9 cellular contexts compared by ENCODE assay signal in the genomic region with DNA sequence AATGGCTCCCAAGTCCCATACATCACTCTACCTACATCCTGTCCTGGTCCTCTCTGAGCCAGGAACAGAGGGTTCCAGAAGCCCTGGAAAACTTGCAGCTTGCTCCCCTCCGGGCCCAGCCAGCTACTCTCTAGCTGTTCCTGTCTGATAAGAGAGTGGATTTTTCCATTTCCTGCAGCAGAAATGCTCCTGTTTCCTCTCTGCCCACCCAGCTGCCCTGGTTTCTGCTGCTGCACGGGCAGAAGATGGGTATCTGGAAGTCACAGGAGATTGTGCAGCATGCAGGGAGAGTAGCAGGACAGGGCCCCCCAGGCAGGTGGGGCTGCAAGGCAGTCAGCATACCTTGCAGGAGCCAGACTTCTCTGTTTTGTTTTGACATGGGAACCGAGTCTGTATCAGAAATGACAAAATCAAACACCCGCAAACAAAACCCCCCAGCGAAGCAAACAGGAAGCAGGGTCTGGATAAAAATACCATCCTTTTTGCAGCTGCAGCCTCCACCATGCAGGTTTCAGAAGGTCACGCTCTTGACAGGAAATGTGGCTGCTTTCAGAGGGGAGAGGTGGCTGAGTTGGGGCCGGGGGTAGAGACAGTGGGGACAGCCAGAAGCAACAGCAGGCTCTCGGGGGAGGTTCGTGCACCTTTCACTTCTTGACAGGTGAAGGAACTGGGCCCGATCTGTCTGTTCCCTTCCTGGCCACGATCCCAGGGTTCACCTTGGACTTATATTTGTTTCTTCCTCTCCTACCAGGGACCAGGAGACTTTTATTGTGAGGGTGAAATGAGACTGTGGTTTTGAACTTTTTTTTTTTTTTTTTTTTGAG. TPM values are rescaled to one million over a fixed set of nuclear protein-coding genes. Genes with fewer than 3 reads are reported as not detected.
DNase-seq lines count a peak whose midpoint lies in the region; ATAC-seq and TF ChIP-seq lines count a peak whose summit lies in the region.
"Had no signal": no experiment of that assay in that cellular context is flagged by ENCODE, and none has a peak within 500 bp of the region (broad histone marks: within the 10 kb centered on the region; RNA-seq: fewer than 3 reads in every experiment).

No MANE protein-coding gene starts in this region.

- peak overlapping the region; percentile 56 to 62 for H3K4me3 Mint-ChIP-seq in CD14-positive monocyte
- H3K4me3 Mint-ChIP-seq in MCF 10A (ENCODE audit: unreplicated experiment) = no peak overlapping the region
- H3K4me3 Mint-ChIP-seq: brain had no signal

- POLR2A ChIA-PET in MCF 10A (lab: Yijun Ruan, JAX) = interaction anchor here (1.2 to 1.3 kb wide), 2 partner anchors 48 to 83 kb away, joined by 3 to 4 read pairs; no protein-coding TSS in a partner anchor

- intact Hi-C loops in CD14-positive monocyte (cut with micrococcal nuclease) (no loop called here), MCF 10A (cut with micrococcal nuclease) (no loop called here)

- ATAC-seq in GM19328 (IDR thresholded peaks at IDR 0.05; ENCODE audit: unreplicated experiment) (peak; percentile 66), HG03354 (IDR thresholded peaks at IDR 0.05; ENCODE audit: poor library complexity, severe bottlenecking, unreplicated experiment) (peak; percentile 74)

- H3K27me3 Mint-ChIP-seq in CD14-positive monocyte (ENCODE audit: low read depth in 3 of 3) (peaks cover 7 to 11% (median 9%) of the 10 kb centered on the region in 3 donors), MCF 10A (ENCODE audit: insufficient read depth, unreplicated experiment) (no peaks in the 10 kb centered on the region)

- CTCF ChIA-PET in MCF 10A (lab: Yijun Ruan, JAX) = interaction anchor here (0.6 to 5.5 kb wide), 11 partner anchors 8 to 390 kb away, joined by 3 to 39 read pairs (median 3); no protein-coding TSS in a partner anchor

- H3K27ac Mint-ChIP-seq in CD14-positive monocyte (peak overlapping the region in 1 of 7 donors; percentile 67), MCF 10A (ENCODE audit: low read depth, unreplicated experiment) (no peak overlapping the region)

- BruUV-seq in MCF 10A (replicated peaks; lab: Mats Ljungman, UMichigan) = no TSS peak

- H3K4me1 Mint-ChIP-seq in CD14-positive monocyte (peaks cover 32% of the 10 kb centered on the region), MCF 10A (ENCODE audit: insufficient read depth, unreplicated experiment) (peaks cover 21% of the 10 kb centered on the region)
- H3K4me1 Mint-ChIP-seq: brain had no signal

- TF ChIP-seq CTCF in CD14-positive monocyte (IDR thresholded peaks at IDR 0.05) (no peak), MCF 10A (IDR thresholded peaks at IDR 0.05; ENCODE audit: unreplicated experiment) (no peak)

- DNase-seq in CD14-positive monocyte (ENCODE audit: low spot score) (no peak), germinal center (ENCODE audit: low spot score) (peak; percentile 81), MCF 10A (ENCODE audit: unreplicated experiment) (no peak), RKO (ENCODE audit: low spot score) (no peak)
- DNase-seq in activated CD4-positive, alpha-beta T cell treated with anti-CD3 and anti-CD28 coated beads for 1 hour = peak; percentile 35
- peak; percentile 31 for DNase-seq in stimulated activated naive CD4-positive, alpha-beta T cell treated with Interleukin-2 at 50 U/mL for 16 hours (lab: John Stamatoyannopoulos, UW)

- peaks cover 0 to 2% (median 0%) of the 10 kb centered on the region in 7 donors for H3K9me3 Mint-ChIP-seq in CD14-positive monocyte
- no peaks in the 10 kb centered on the region for H3K9me3 Mint-ChIP-seq in MCF 10A (ENCODE audit: unreplicated experiment)

- peaks cover 0 to 4% of the 10 kb centered on the region in 2 donors for H3K36me3 Mint-ChIP-seq in CD14-positive monocyte
- H3K36me3 Mint-ChIP-seq in MCF 10A (ENCODE audit: insufficient read depth, unreplicated experiment) = peaks cover 6% of the 10 kb centered on the region
- H3K36me3 Mint-ChIP-seq: brain had no signal

RNA-seq across cellular contexts. Expression of a gene that starts 50.8 kb away (rescaled TPM):
- under 1 TPM in 1 of 2 donors, not detected in 1; 0.09 TPM for polyA plus RNA-seq in CD14-positive monocyte
- 10.7 and 18.4 TPM in 2 replicates for total RNA-seq in MCF 10A (2022)

Comparison
In these comparisons a context has a peak if more than half of its experiments do, and no peak if none do; other contexts are left out.
1. DNase-seq: peak in activated CD4-positive, alpha-beta T cell treated with anti-CD3 and anti-CD28 coated beads for 1 hour (single experiment), germinal center (single experiment) and stimulated activated naive CD4-positive, alpha-beta T cell treated with Interleukin-2 at 50 U/mL for 16 hours (single experiment); none in CD14-positive monocyte (single experiment), MCF 10A (single experiment) and RKO (single experiment).